ENCODE assay signal across 8 cellular contexts in the genomic region with DNA sequence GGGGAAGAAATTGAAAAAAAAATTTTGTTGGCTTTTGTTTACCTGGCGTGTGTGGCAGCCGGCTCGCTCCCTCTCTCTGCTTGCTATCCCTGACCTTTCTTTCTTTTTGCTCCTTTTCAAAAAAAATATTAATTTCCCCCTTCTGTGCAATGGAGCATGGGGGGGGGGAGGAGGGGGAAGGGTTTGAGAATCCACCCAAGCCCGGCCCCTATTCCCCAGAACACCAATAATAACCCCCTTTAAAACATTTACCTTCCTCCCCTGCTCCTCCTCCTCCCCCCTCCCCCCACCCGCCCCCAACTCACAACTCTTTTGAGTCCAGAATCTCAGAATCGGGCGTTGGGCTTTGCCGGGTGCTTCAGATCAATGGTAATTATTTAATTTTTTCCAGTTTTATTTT. TPM values are rescaled to one million over a fixed set of nuclear protein-coding genes. Genes with fewer than 3 reads are reported as not detected.
DNase-seq lines count a peak whose midpoint lies in the region; ATAC-seq and TF ChIP-seq lines count a peak whose summit lies in the region.

No MANE protein-coding gene starts in this region.

- intact Hi-C loops in activated naive CD4-positive, alpha-beta T cell treated with anti-CD3 and anti-CD28 coated beads for 36 hours (cut with micrococcal nuclease) = loop anchor here (1.0 kb wide), 1 partner anchor 10 kb away; no protein-coding TSS in a partner anchor
- intact Hi-C loops in activated CD8-positive, alpha-beta T cell treated with anti-CD3 and anti-CD28 coated beads for 36 hours (cut with micrococcal nuclease) = no loop called here

- H3K4me3 ChIP-seq in hepatocyte = peak overlapping the region; percentile 8
- H3K4me3 ChIP-seq in tibial nerve = peak overlapping the region; percentile 24 to 49 (median 36)

- H3K79me2 ChIP-seq in hepatocyte = peaks cover 40% of the 10 kb centered on the region

- POLR2A ChIA-PET in activated CD8-positive, alpha-beta T cell treated with anti-CD3 and anti-CD28 coated beads for 36 hours (lab: Charles Lee) = interaction anchor here (0.7 kb wide), 1 partner anchor 10 kb away, joined by 3 read pairs; no protein-coding TSS in a partner anchor

- H3K9me3 Mint-ChIP-seq in activated naive CD4-positive, alpha-beta T cell treated with anti-CD3 and anti-CD28 coated beads for 36 hours = no peaks in the 10 kb centered on the region
- H3K9me3 Mint-ChIP-seq in activated naive CD4-positive, alpha-beta T cell treated with anti-CD3 and anti-CD28 coated beads, Interleukin-2, amount 50 U/mL, for 72 hours = no peaks in the 10 kb centered on the region
- no peaks in the 10 kb centered on the region for H3K9me3 Mint-ChIP-seq in activated CD8-positive, alpha-beta T cell treated with anti-CD3 and anti-CD28 coated beads for 36 hours

- H3K36me3 Mint-ChIP-seq in activated naive CD4-positive, alpha-beta T cell treated with anti-CD3 and anti-CD28 coated beads for 36 hours (ENCODE audit: low read depth) = peaks cover 8% of the 10 kb centered on the region
- H3K36me3 Mint-ChIP-seq in activated naive CD4-positive, alpha-beta T cell treated with anti-CD3 and anti-CD28 coated beads, Interleukin-2, amount 50 U/mL, for 72 hours = peaks cover 6 to 8% of the 10 kb centered on the region in 2 donors
- H3K36me3 Mint-ChIP-seq in activated CD8-positive, alpha-beta T cell treated with anti-CD3 and anti-CD28 coated beads for 36 hours (ENCODE audit: low read depth) = peaks cover 4% of the 10 kb centered on the region

- H3K27me3 Mint-ChIP-seq in activated naive CD4-positive, alpha-beta T cell treated with anti-CD3 and anti-CD28 coated beads for 36 hours (ENCODE audit: low read depth) = peaks cover 7% of the 10 kb centered on the region
- peaks cover 21% of the 10 kb centered on the region for H3K27me3 Mint-ChIP-seq in activated CD8-positive, alpha-beta T cell treated with anti-CD3 and anti-CD28 coated beads for 36 hours

- H3K9me2 ChIP-seq in hepatocyte (replicated peaks; ENCODE audit: insufficient read depth) = no peaks in the 10 kb centered on the region

- H3K9me3 ChIP-seq in hepatocyte (ENCODE audit: low read depth) (no peaks in the 10 kb centered on the region), tibial nerve (no peaks in the 10 kb centered on the region)

- peak overlapping the region; percentile 70 for H3K4me3 Mint-ChIP-seq in activated naive CD4-positive, alpha-beta T cell treated with anti-CD3 and anti-CD28 coated beads for 36 hours
- H3K4me3 Mint-ChIP-seq in activated CD8-positive, alpha-beta T cell treated with anti-CD3 and anti-CD28 coated beads for 36 hours = peak overlapping the region; percentile 64

- no peak overlapping the region for H3K27ac Mint-ChIP-seq in activated naive CD4-positive, alpha-beta T cell treated with anti-CD3 and anti-CD28 coated beads for 36 hours
- H3K27ac Mint-ChIP-seq in activated naive CD4-positive, alpha-beta T cell treated with anti-CD3 and anti-CD28 coated beads, Interleukin-2, amount 50 U/mL, for 72 hours = no peak overlapping the region
- H3K27ac Mint-ChIP-seq in activated CD8-positive, alpha-beta T cell treated with anti-CD3 and anti-CD28 coated beads for 36 hours = no peak overlapping the region

- H4K20me1 ChIP-seq in hepatocyte (ENCODE audit: insufficient read depth, poor library complexity, severe bottlenecking) = peaks cover 6% of the 10 kb centered on the region

- no peak for TF ChIP-seq EP300 in tibial nerve (IDR thresholded peaks at IDR 0.05)

- H3K27me3 ChIP-seq in hepatocyte (peaks cover 92% of the 10 kb centered on the region), tibial nerve (no peaks in the 10 kb centered on the region)

- WGBS in hepatocyte (ENCODE audit: low lambda C conversion rate, missing lambda C conversion rate) = 6% methylated on average over 6 of the region's 8 CpGs
- 3 to 8% methylated on average over 8 of the region's 8 CpGs for WGBS in tibial nerve, 2 donors

- H3K36me3 ChIP-seq in hepatocyte (replicated peaks; ENCODE audit: insufficient read depth, low read depth) (no peaks in the 10 kb centered on the region), tibial nerve (peaks cover 0 to 9% (median 0%) of the 10 kb centered on the region in 3 donors)

- H2AFZ ChIP-seq in hepatocyte = no peak overlapping the region

- H3K27ac ChIP-seq in hepatocyte (peak overlapping the region; percentile 89), tibial nerve (peak overlapping the region; percentile 75 to 95 (median 88))

- ATAC-seq in activated naive CD4-positive, alpha-beta T cell treated with anti-CD3 and anti-CD28 coated beads, Interleukin-2, amount 50 U/mL, for 72 hours = no peak
- ATAC-seq in activated CD8-positive, alpha-beta T cell treated with anti-CD3 and anti-CD28 coated beads for 36 hours = no peak

- TF ChIP-seq CTCF in activated CD8-positive, alpha-beta T cell treated with anti-CD3 and anti-CD28 coated beads for 36 hours (IDR thresholded peaks at IDR 0.05) = no peak
- TF ChIP-seq CTCF in hepatocyte (IDR thresholded peaks at IDR 0.05; ENCODE audit: poor library complexity) (no peak), tibial nerve (IDR thresholded peaks at IDR 0.05) (no peak)

- no peak for DNase-seq in activated naive CD4-positive, alpha-beta T cell treated with anti-CD3 and anti-CD28 coated beads for 36 hours
- no peak for DNase-seq in activated naive CD4-positive, alpha-beta T cell treated with anti-CD3 and anti-CD28 coated beads, Interleukin-2, amount 50 U/mL, for 72 hours (ENCODE audit: low spot score in 2 of 2)
- DNase-seq in activated CD8-positive, alpha-beta T cell treated with anti-CD3 and anti-CD28 coated beads for 36 hours = no peak
- DNase-seq in hepatocyte (ENCODE audit: low spot score) (no peak), tibial nerve (ENCODE audit: low spot score in 2 of 2) (no peak), NCI-H1436 (lab: John Stamatoyannopoulos, UW) (no peak)
- DNase-seq in stimulated activated CD4-positive, alpha-beta T cell treated with anti-CD3 and anti-CD28 coated beads, Interleukin-1b, Interleukin-23, amount 100 ng/mL, for 48 hours = no peak
- DNase-seq in activated CD8-positive, alpha-beta memory T cell treated with anti-CD3 and anti-CD28 coated beads, Interleukin-2, amount 50 U/mL, for 48 hours = no peak

- peaks cover 22% of the 10 kb centered on the region for H3K4me1 Mint-ChIP-seq in activated naive CD4-positive, alpha-beta T cell treated with anti-CD3 and anti-CD28 coated beads for 36 hours (ENCODE audit: low read depth)
- H3K4me1 Mint-ChIP-seq in activated CD8-positive, alpha-beta T cell treated with anti-CD3 and anti-CD28 coated beads for 36 hours (ENCODE audit: low read depth) = peaks cover 18% of the 10 kb centered on the region

- no peak for TF ChIP-seq POLR2A in tibial nerve (IDR thresholded peaks at IDR 0.05)

- peak overlapping the region; percentile 81 for H3K4me2 ChIP-seq in hepatocyte

- H3K4me1 ChIP-seq in hepatocyte (ENCODE audit: insufficient read depth) (peaks cover 41% of the 10 kb centered on the region), tibial nerve (peaks cover 0 to 92% (median 44%) of the 10 kb centered on the region in 4 donors)

- CTCF ChIA-PET in activated naive CD4-positive, alpha-beta T cell treated with anti-CD3 and anti-CD28 coated beads for 36 hours (lab: Charles Lee) = interaction anchor here (0.9 to 1.6 kb wide), 2 partner anchors 38 to 58 kb away, joined by 3 to 7 read pairs; no protein-coding TSS in a partner anchor
- CTCF ChIA-PET in activated CD8-positive, alpha-beta T cell treated with anti-CD3 and anti-CD28 coated beads for 36 hours (lab: Charles Lee) = interaction anchor here (1.1 to 12.4 kb wide), 5 partner anchors 10 to 71 kb away, joined by 3 to 154 read pairs (median 13); no protein-coding TSS in a partner anchor

RNA-seq across cellular contexts. Expression of gene NFIX, which starts 28.4 kb away (rescaled TPM):
- total RNA-seq in activated naive CD4-positive, alpha-beta T cell treated with anti-CD3 and anti-CD28 coated beads for 36 hours = 1 to 10 TPM; 6.2 to 6.4 TPM
- total RNA-seq in activated naive CD4-positive, alpha-beta T cell treated with anti-CD3 and anti-CD28 coated beads, Interleukin-2, amount 50 U/mL, for 72 hours = 1 to 10 TPM; 1.8 to 5.4 TPM
- 1 to 10 TPM; 4.7 to 5.0 TPM for total RNA-seq in activated CD8-positive, alpha-beta T cell treated with anti-CD3 and anti-CD28 coated beads for 36 hours
- total RNA-seq in hepatocyte = 3.8 and 12.8 TPM in 2 replicates
- polyA plus RNA-seq in hepatocyte = 6.3 and 10.2 TPM in 2 replicates
- total RNA-seq in tibial nerve = 10 to 100 TPM; 39.8 to 55.8 (median 48.2) TPM

RNA-seq across cellular contexts. Expression of gene DAND5, which starts 54.3 kb away (rescaled TPM):
- not detected for total RNA-seq in activated naive CD4-positive, alpha-beta T cell treated with anti-CD3 and anti-CD28 coated beads for 36 hours
- 1 to 10 TPM in 1 of 2 donors, under 1 TPM in 1; 0.31 to 1.3 TPM for total RNA-seq in activated naive CD4-positive, alpha-beta T cell treated with anti-CD3 and anti-CD28 coated beads, Interleukin-2, amount 50 U/mL, for 72 hours
- not detected for total RNA-seq in activated CD8-positive, alpha-beta T cell treated with anti-CD3 and anti-CD28 coated beads for 36 hours
- total RNA-seq in hepatocyte = 0.17 TPM in 1 of 2 replicates, not detected in the other
- not detected in 2 replicates for polyA plus RNA-seq in hepatocyte
- not detected for total RNA-seq in tibial nerve
